In the genomic region with DNA sequence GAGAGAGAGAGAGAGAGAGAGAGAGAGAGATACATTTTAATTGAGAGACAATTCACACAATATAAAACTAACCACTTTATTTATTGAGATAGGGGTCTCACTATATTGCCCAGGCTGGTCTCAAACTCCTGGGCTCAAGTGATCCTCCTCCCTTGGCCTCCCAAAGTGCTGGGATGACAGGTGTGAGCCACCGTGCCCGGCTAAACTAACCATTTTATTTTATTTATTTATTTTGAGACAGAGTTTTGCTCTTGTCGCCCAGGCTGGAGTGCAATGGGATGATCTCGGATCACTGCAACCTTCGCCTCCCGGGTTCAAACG, we compare ENCODE assay signal across 10 cellular contexts. TPM values are rescaled to one million over a fixed set of nuclear protein-coding genes. Genes with fewer than 3 reads are reported as not detected.
DNase-seq lines count a peak whose midpoint lies in the region; ATAC-seq, FAIRE-seq and TF ChIP-seq lines count a peak whose summit lies in the region.
"Not testable (repeated sequence)": the region's sequence is repeated elsewhere in the genome, so short reads cannot be mapped to it uniquely, and the experiment has no call there.
"Had no signal": no experiment of that assay in that cellular context is flagged by ENCODE, and none has a peak within 500 bp of the region (broad histone marks: within the 10 kb centered on the region; RNA-seq: fewer than 3 reads in every experiment).

No MANE protein-coding gene starts in this region.

- POLR2A ChIA-PET in RWPE1 (lab: Yijun Ruan, JAX; ENCODE audit: low non-redundant PET), result interaction anchor here (1.1 kb wide), 1 partner anchor 12 kb away, joined by 4 read pairs; no protein-coding TSS in a partner anchor
- POLR2A ChIA-PET in naive thymus-derived CD8-positive, alpha-beta T cell (lab: Charles Lee), result interaction anchor here (0.7 kb wide), 1 partner anchor 111 kb away, joined by 3 read pairs; no protein-coding TSS in a partner anchor

- H3K79me2 ChIP-seq in H9 (ENCODE audit: insufficient read depth, low read length), result not testable (repeated sequence)
- H3K79me2 ChIP-seq in hepatocyte, result peaks cover 13% of the 10 kb centered on the region

- H3K18ac ChIP-seq in H9 (ENCODE audit: insufficient read length, low read depth, low read length), result not testable (repeated sequence)

- H3K4me1 ChIP-seq in H9 (ENCODE audit: insufficient read depth, low read length); small intestine (ENCODE audit: control insufficient read depth in 2 of 2, insufficient read depth in 1 of 2, low read depth in 1 of 2, low read length in 1 of 2): not testable (repeated sequence)
- peaks cover 46% of the 10 kb centered on the region for H3K4me1 ChIP-seq in hepatocyte (ENCODE audit: insufficient read depth)

- not testable (repeated sequence) for H3K23ac ChIP-seq in H9 (ENCODE audit: insufficient read length, low read depth, low read length)

- H3K9me3 ChIP-seq in H9 (ENCODE audit: control insufficient read depth, low read depth, low read length); hepatocyte (ENCODE audit: low read depth); small intestine (ENCODE audit: control insufficient read depth, low read depth): not testable (repeated sequence)

- not testable (repeated sequence) for H3K4me3 ChIP-seq in coronary artery; hepatocyte; small intestine (ENCODE audit: low read depth in 1 of 2, low read length in 2 of 2)

- not testable (repeated sequence) for H4K91ac ChIP-seq in H9 (ENCODE audit: insufficient read length, low read depth, low read length)

- not testable (repeated sequence) for H2BK15ac ChIP-seq in H9 (ENCODE audit: low read depth, low read length)

- not testable (repeated sequence) for H3K56ac ChIP-seq in H9 (ENCODE audit: insufficient read length, low read depth, low read length)

- intact Hi-C loops in activated naive CD4-positive, alpha-beta T cell treated with anti-CD3 and anti-CD28 coated beads for 36 hours (cut with micrococcal nuclease), result loop anchor here (1.0 to 5.0 kb wide), 9 partner anchors 24 to 939 kb away; partner anchors contain the start of genes CHUK, COX15, CUTC and GOT1

- not testable (repeated sequence) for DNase-seq in H9; RWPE1 (ENCODE audit: low spot score); activated naive CD4-positive, alpha-beta T cell treated with anti-CD3 and anti-CD28 coated beads for 36 hours; coronary artery (ENCODE audit: low spot score); hepatocyte (ENCODE audit: low spot score); naive thymus-derived CD8-positive, alpha-beta T cell; small intestine

- not testable (repeated sequence) for TF ChIP-seq CTCF in H9 (conservative IDR thresholded peaks at IDR 0.05); RWPE1 (conservative IDR thresholded peaks at IDR 0.05; ENCODE audit: low read depth); coronary artery (IDR thresholded peaks at IDR 0.05); hepatocyte (IDR thresholded peaks at IDR 0.05; ENCODE audit: poor library complexity)

- peak overlapping the region; percentile 81 to 99 (median 83); a peak in 6 of 7 replicates for H3K27ac Mint-ChIP-seq in H9
- not testable (repeated sequence) for H3K27ac Mint-ChIP-seq in activated naive CD4-positive, alpha-beta T cell treated with anti-CD3 and anti-CD28 coated beads for 36 hours
- H3K27ac Mint-ChIP-seq in naive thymus-derived CD8-positive, alpha-beta T cell, result peak overlapping the region in 7 of 10 donors; percentile 85 to 97 (median 91)

- H2BK5ac ChIP-seq in H9 (ENCODE audit: insufficient read length, low read length), result not testable (repeated sequence)

- not testable (repeated sequence) for H3K4ac ChIP-seq in H9 (ENCODE audit: low read depth, low read length)

- no CpG with 5 or more reads among the region's 7 CpGs for WGBS in H9 (ENCODE audit: extremely low coverage, insufficient read length, low lambda C conversion rate)
- WGBS in hepatocyte (ENCODE audit: low lambda C conversion rate, missing lambda C conversion rate), result 97% methylated on average over 7 of the region's 7 CpGs
- 74 to 85% (median 76%) methylated on average over 7 of the region's 7 CpGs for WGBS in small intestine, 3 donors

- H2BK20ac ChIP-seq in H9 (ENCODE audit: low read depth, low read length, poor library complexity, severe bottlenecking), result not testable (repeated sequence)

- H3K27ac ChIP-seq in H9 (ENCODE audit: insufficient read length, low read depth, low read length), result not testable (repeated sequence)
- H3K27ac ChIP-seq in RWPE1, result peak overlapping the region; percentile 97
- peak overlapping the region; percentile 39 to 76 for H3K27ac ChIP-seq in coronary artery
- peak overlapping the region; percentile 97 for H3K27ac ChIP-seq in hepatocyte
- peak overlapping the region; percentile 86 to 96 for H3K27ac ChIP-seq in small intestine (ENCODE audit: low read depth in 1 of 2, low read length in 1 of 2)

- H3K27me3 Mint-ChIP-seq in H9 (ENCODE audit: low read depth); activated naive CD4-positive, alpha-beta T cell treated with anti-CD3 and anti-CD28 coated beads for 36 hours (ENCODE audit: low read depth); naive thymus-derived CD8-positive, alpha-beta T cell: not testable (repeated sequence)

- H4K8ac ChIP-seq in H9 (replicated peaks; ENCODE audit: insufficient read length, low read depth, low read length), result not testable (repeated sequence)

- not testable (repeated sequence) for H2AFZ ChIP-seq in H9 (ENCODE audit: low read length); hepatocyte

- not testable (repeated sequence) for ATAC-seq in naive thymus-derived CD8-positive, alpha-beta T cell

- H3K79me1 ChIP-seq in H9 (ENCODE audit: insufficient read depth, low read depth, low read length, poor library complexity, severe bottlenecking), result not testable (repeated sequence)

- not testable (repeated sequence) for H3K9me3 Mint-ChIP-seq in H9; activated naive CD4-positive, alpha-beta T cell treated with anti-CD3 and anti-CD28 coated beads for 36 hours; naive thymus-derived CD8-positive, alpha-beta T cell

- H3K14ac ChIP-seq in H9 (ENCODE audit: insufficient read depth, low read length), result not testable (repeated sequence)

- FAIRE-seq in small intestine (lab: Jason Lieb, UNC), result not testable (repeated sequence)

- H3K23me2 ChIP-seq in H9 (ENCODE audit: insufficient read length, low read depth, low read length, poor library complexity, severe bottlenecking), result peaks cover 13% of the 10 kb centered on the region

- not testable (repeated sequence) for H4K20me1 ChIP-seq in H9 (ENCODE audit: control insufficient read depth, insufficient read depth, insufficient read length); hepatocyte (ENCODE audit: insufficient read depth, poor library complexity, severe bottlenecking)

- H3K9me2 ChIP-seq in hepatocyte (replicated peaks; ENCODE audit: insufficient read depth), result not testable (repeated sequence)

- H3K9ac ChIP-seq in H9 (ENCODE audit: extremely low read depth, insufficient read length, low read length), result not testable (repeated sequence)

- H3K4me3 Mint-ChIP-seq in H9, result peak overlapping the region; percentile 30 to 68; a peak in 4 of 5 replicates
- peak overlapping the region; percentile 41 for H3K4me3 Mint-ChIP-seq in activated naive CD4-positive, alpha-beta T cell treated with anti-CD3 and anti-CD28 coated beads for 36 hours
- peak overlapping the region; percentile 48 to 88 (median 76) for H3K4me3 Mint-ChIP-seq in naive thymus-derived CD8-positive, alpha-beta T cell

- not testable (repeated sequence) for H3K36me3 ChIP-seq in hepatocyte (replicated peaks; ENCODE audit: insufficient read depth, low read depth); small intestine (ENCODE audit: control insufficient read depth in 2 of 2, insufficient read depth in 2 of 2, low read length in 2 of 2)

- H2BK120ac ChIP-seq in H9 (ENCODE audit: low read depth, low read length, poor library complexity, severe bottlenecking), result not testable (repeated sequence)

- not testable (repeated sequence) for H4K5ac ChIP-seq in H9 (ENCODE audit: insufficient read length, low read depth, low read length)

- peaks cover 17% of the 10 kb centered on the region in 2 experiments for H3K4me1 Mint-ChIP-seq in H9
- peaks cover 25% of the 10 kb centered on the region for H3K4me1 Mint-ChIP-seq in activated naive CD4-positive, alpha-beta T cell treated with anti-CD3 and anti-CD28 coated beads for 36 hours (ENCODE audit: low read depth)
- H3K4me1 Mint-ChIP-seq in naive thymus-derived CD8-positive, alpha-beta T cell, result peaks cover 17 to 32% (median 28%) of the 10 kb centered on the region in 4 donors

- not testable (repeated sequence) for H3K27me3 ChIP-seq in H9 (ENCODE audit: insufficient read depth, low read length); hepatocyte; small intestine (ENCODE audit: control insufficient read depth in 2 of 2, insufficient read depth in 2 of 2, low read length in 2 of 2)

- H2BK12ac ChIP-seq in H9 (ENCODE audit: insufficient read length, low read depth, low read length), result not testable (repeated sequence)

- CTCF ChIA-PET in RWPE1 (lab: Yijun Ruan, JAX), result not testable (repeated sequence)
- CTCF ChIA-PET in activated naive CD4-positive, alpha-beta T cell treated with anti-CD3 and anti-CD28 coated beads for 36 hours (lab: Charles Lee), result interaction anchor here (0.7 to 1.7 kb wide), 3 partner anchors 26 to 62 kb away, joined by 3 to 6 read pairs (median 4); no protein-coding TSS in a partner anchor

- H3K4me2 ChIP-seq in H9 (ENCODE audit: insufficient read depth, insufficient read length, low read length), result not testable (repeated sequence)
- peak overlapping the region; percentile 24 for H3K4me2 ChIP-seq in hepatocyte

- not testable (repeated sequence) for H3K36me3 Mint-ChIP-seq in H9 (ENCODE audit: insufficient read depth in 1 of 3, low read depth in 3 of 3); activated naive CD4-positive, alpha-beta T cell treated with anti-CD3 and anti-CD28 coated beads for 36 hours (ENCODE audit: low read depth); naive thymus-derived CD8-positive, alpha-beta T cell

- not testable (repeated sequence) for H3T11ph ChIP-seq in H9 (ENCODE audit: low read length)

- H2AK5ac ChIP-seq in H9 (ENCODE audit: insufficient read length, low read length), result not testable (repeated sequence)

RNA-seq across cellular contexts. Expression of gene SCD, which starts 24.6 kb away (rescaled TPM):
- 354 TPM in 2 replicates for total RNA-seq in H9 (2021)
- total RNA-seq in activated naive CD4-positive, alpha-beta T cell treated with anti-CD3 and anti-CD28 coated beads for 36 hours, result 100 to 1,000 TPM; 161 to 169 TPM
- total RNA-seq in hepatocyte, result 589 and 622 TPM in 2 replicates
- polyA plus RNA-seq in hepatocyte, result 213 and 282 TPM in 2 replicates
- 1 to 10 TPM; 1.4 TPM for total RNA-seq in naive thymus-derived CD8-positive, alpha-beta T cell
- 1 to 10 TPM; 2.8 to 5.5 (median 4.4) TPM for polyA plus RNA-seq in naive thymus-derived CD8-positive, alpha-beta T cell
- 100 to 1,000 TPM in 1 of 3 donors, 10 to 100 TPM in 2; 14.8 to 144 (median 20.5) TPM for polyA plus RNA-seq in small intestine

RNA-seq across cellular contexts. Expression of gene PKD2L1, which starts 41.6 kb away (rescaled TPM):
- 0.20 TPM in 1 of 2 replicates, not detected in the other for total RNA-seq in H9 (2021)
- total RNA-seq in activated naive CD4-positive, alpha-beta T cell treated with anti-CD3 and anti-CD28 coated beads for 36 hours, result not detected
- 0.10 TPM in 1 of 2 replicates, not detected in the other for total RNA-seq in hepatocyte
- polyA plus RNA-seq in hepatocyte, result 0.88 and 1.9 TPM in 2 replicates
- not detected for total RNA-seq in naive thymus-derived CD8-positive, alpha-beta T cell
- polyA plus RNA-seq in naive thymus-derived CD8-positive, alpha-beta T cell, result not detected
- under 1 TPM in 2 of 3 donors, not detected in 1; 0.10 to 0.27 TPM for polyA plus RNA-seq in small intestine
- total RNA-seq: dermis microvascular lymphatic vessel endothelial cell, G401 had no signal
- polyA plus RNA-seq: neural cell had no signal

Comparison
In these comparisons a context has a peak if more than half of its experiments do, and no peak if none do; other contexts are left out.
1. RNA of gene SCD, which starts 24.6 kb away (total RNA-seq): 589 to 622 TPM in hepatocyte, 354 TPM in H9 and 161 to 169 TPM in activated naive CD4-positive, alpha-beta T cell treated with anti-CD3 and anti-CD28 coated beads for 36 hours; 1.4 TPM in naive thymus-derived CD8-positive, alpha-beta T cell; every median in the first group is over 10 times any median in the second.
2. Peak in every context shown above with its lines, with median percentiles within 50 percentile points of each other: H3K4me3 Mint-ChIP-seq.